In the genomic region with DNA sequence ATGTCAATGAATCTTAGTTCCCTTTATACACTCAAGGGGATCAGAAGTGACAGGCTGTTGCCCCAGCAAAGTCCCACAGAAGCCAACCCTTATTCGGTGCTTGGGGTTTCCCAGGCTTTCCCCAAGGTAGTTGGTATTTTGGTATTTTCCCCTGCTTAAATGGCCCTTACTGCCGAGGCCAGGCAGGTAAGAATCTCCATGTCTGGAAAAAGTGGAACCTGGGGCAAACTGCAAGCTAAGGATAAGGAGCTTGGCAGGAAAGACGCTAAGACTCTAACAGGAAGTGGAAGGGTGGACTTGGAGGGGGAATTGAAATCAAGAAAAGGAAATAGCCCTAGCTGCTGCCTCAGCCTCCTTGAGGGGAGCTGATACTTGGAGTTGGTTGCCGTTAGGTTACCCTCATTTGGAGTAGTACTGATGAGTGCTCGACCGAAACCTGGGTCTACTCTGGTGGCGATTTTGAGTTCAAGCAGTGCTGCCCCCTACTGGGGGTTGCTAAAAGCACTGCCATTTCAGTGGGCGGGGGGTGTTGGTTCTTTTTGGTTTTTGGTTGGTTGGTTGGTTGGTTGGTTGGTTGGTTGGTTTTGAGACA, we compare ENCODE assay signal across 1 cellular context.
TF ChIP-seq lines count a peak whose summit lies in the region.

No MANE protein-coding gene starts in this region.

TF ChIP-seq in HCT116, 20 proteins besides CTCF, POLR2A, EP300 and RAD21:
- TF ChIP-seq CBX3 (IDR thresholded peaks at IDR 0.05; ENCODE audit: low read depth) (no peak), SRF (IDR thresholded peaks at IDR 0.05; ENCODE audit: low read depth) (no peak), ELF1 (IDR thresholded peaks at IDR 0.05; ENCODE audit: borderline replicate concordance, low read depth) (no peak), POLR2AphosphoS5 (IDR thresholded peaks at IDR 0.05; ENCODE audit: low read depth, low read length) (no peak; the same call in 1 of the 2 replicates), CEBPB (IDR thresholded peaks at IDR 0.05; ENCODE audit: low read depth) (no peak), ZFX (IDR thresholded peaks at IDR 0.05) (no peak), EZH2phosphoT487 (IDR thresholded peaks at IDR 0.05; ENCODE audit: borderline replicate concordance) (no peak), REST (IDR thresholded peaks at IDR 0.05; ENCODE audit: low read depth) (no peak)
- TF ChIP-seq, protein P1, sequence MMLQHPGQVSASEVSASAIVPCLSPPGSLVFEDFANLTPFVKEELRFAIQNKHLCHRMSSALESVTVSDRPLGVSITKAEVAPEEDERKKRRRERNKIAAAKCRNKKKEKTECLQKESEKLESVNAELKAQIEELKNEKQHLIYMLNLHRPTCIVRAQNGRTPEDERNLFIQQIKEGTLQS (IDR thresholded peaks at IDR 0.05): no peak
